13 cellular contexts compared by ENCODE assay signal in the genomic region with DNA sequence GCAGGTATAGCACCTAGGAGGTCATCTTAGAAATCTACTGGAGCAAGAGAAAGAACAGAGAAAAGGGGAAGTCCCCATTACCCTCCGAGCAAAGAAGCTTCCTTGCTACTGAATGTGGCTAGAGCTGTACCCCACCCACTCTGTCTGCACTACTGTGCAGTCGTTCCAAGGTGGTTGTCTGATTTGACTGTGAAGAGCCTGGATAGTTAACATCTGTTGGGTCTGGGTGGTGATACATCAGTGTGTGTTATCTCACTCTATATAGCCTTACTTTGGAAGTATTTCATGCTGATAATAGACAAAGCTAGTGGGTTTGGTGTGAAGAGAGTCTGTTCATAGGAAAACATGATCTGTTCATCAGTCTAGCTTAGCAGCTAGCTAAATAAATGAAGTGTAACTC. TPM values are rescaled to one million over a fixed set of nuclear protein-coding genes. Genes with fewer than 3 reads are reported as not detected.
DNase-seq lines count a peak whose midpoint lies in the region; ATAC-seq, FAIRE-seq and TF ChIP-seq lines count a peak whose summit lies in the region.
"Not testable (repeated sequence)": the region's sequence is repeated elsewhere in the genome, so short reads cannot be mapped to it uniquely, and the experiment has no call there.
"Had no signal": no experiment of that assay in that cellular context is flagged by ENCODE, and none has a peak within 500 bp of the region (broad histone marks: within the 10 kb centered on the region; RNA-seq: fewer than 3 reads in every experiment).

No MANE protein-coding gene starts in this region.

- BruUV-seq in endothelial cell of umbilical vein (replicated peaks; lab: Mats Ljungman, UMichigan): not testable (repeated sequence)

- not testable (repeated sequence) for H3K9ac ChIP-seq in OCI-LY1 (ENCODE audit: low read length); endothelial cell of umbilical vein (replicated peaks; ENCODE audit: extremely low read depth, insufficient read depth, low read length)

- H3K9me1 ChIP-seq in endothelial cell of umbilical vein (replicated peaks; ENCODE audit: control insufficient read depth, extremely low read depth, insufficient read depth, low read length): not testable (repeated sequence)

- intact Hi-C loops in endothelial cell of umbilical vein (cut with micrococcal nuclease): not testable (repeated sequence)

- H3K9me3 Mint-ChIP-seq in activated CD8-positive, alpha-beta T cell treated with anti-CD3 and anti-CD28 coated beads, Interleukin-2, amount 10 ng/mL, durations not matched to agents 7 days and 5 days (ENCODE audit: insufficient read depth); stimulated activated naive CD8-positive, alpha-beta T cell treated with anti-CD3 and anti-CD28 coated beads, Interleukin-15, amount 100 ng/mL, for 72 hours: not testable (repeated sequence)

- H3K27me3 ChIP-seq in OCI-LY1 (ENCODE audit: insufficient read depth, low read length); endothelial cell of umbilical vein (ENCODE audit: control insufficient read depth in 2 of 2, insufficient read depth in 2 of 2, low read length in 2 of 2): not testable (repeated sequence)

- not testable (repeated sequence) for H3F3A ChIP-seq in OCI-LY1 (ENCODE audit: insufficient read depth, low read length)

- H3K27me3 Mint-ChIP-seq in activated CD8-positive, alpha-beta T cell treated with anti-CD3 and anti-CD28 coated beads, Interleukin-2, amount 10 ng/mL, durations not matched to agents 7 days and 5 days (ENCODE audit: low read depth); stimulated activated naive CD8-positive, alpha-beta T cell treated with anti-CD3 and anti-CD28 coated beads, Interleukin-15, amount 100 ng/mL, for 72 hours: not testable (repeated sequence)

- H3K27ac Mint-ChIP-seq in activated CD8-positive, alpha-beta T cell treated with anti-CD3 and anti-CD28 coated beads, Interleukin-2, amount 10 ng/mL, durations not matched to agents 7 days and 5 days; stimulated activated naive CD8-positive, alpha-beta T cell treated with anti-CD3 and anti-CD28 coated beads, Interleukin-15, amount 100 ng/mL, for 72 hours: not testable (repeated sequence)

- H3K27ac ChIP-seq in OCI-LY1 (ENCODE audit: low read depth, low read length, poor library complexity, severe bottlenecking): peak overlapping the region; percentile 46
- H3K27ac ChIP-seq in endothelial cell of umbilical vein (ENCODE audit: insufficient read depth, low read depth, low read length): not testable (repeated sequence)

- H3K4me3 Mint-ChIP-seq in activated CD8-positive, alpha-beta T cell treated with anti-CD3 and anti-CD28 coated beads, Interleukin-2, amount 10 ng/mL, durations not matched to agents 7 days and 5 days; stimulated activated naive CD8-positive, alpha-beta T cell treated with anti-CD3 and anti-CD28 coated beads, Interleukin-15, amount 100 ng/mL, for 72 hours: not testable (repeated sequence)

- POLR2A ChIA-PET in activated CD8-positive, alpha-beta T cell treated with anti-CD3 and anti-CD28 coated beads, Interleukin-2, amount 10 ng/mL, durations not matched to agents 7 days and 5 days (lab: Charles Lee); endothelial cell of umbilical vein (lab: Charles Lee): not testable (repeated sequence)

- ATAC-seq in GM18498 (IDR thresholded peaks at IDR 0.05; ENCODE audit: unreplicated experiment) (peak; percentile 60), GM21360 (IDR thresholded peaks at IDR 0.05; ENCODE audit: unreplicated experiment) (peak; percentile 72), HG02610 (IDR thresholded peaks at IDR 0.05; ENCODE audit: unreplicated experiment) (peak; percentile 90), HG03066 (IDR thresholded peaks at IDR 0.05; ENCODE audit: low read depth, unreplicated experiment) (peak; percentile 68)
- ATAC-seq in activated CD8-positive, alpha-beta T cell treated with anti-CD3 and anti-CD28 coated beads, Interleukin-2, amount 10 ng/mL, durations not matched to agents 7 days and 5 days: peak; percentile 47
- ATAC-seq in stimulated activated naive CD8-positive, alpha-beta T cell treated with anti-CD3 and anti-CD28 coated beads, Interleukin-15, amount 100 ng/mL, for 72 hours: peak; percentile 96

- peaks cover 26% of the 10 kb centered on the region for H3K4me1 Mint-ChIP-seq in activated CD8-positive, alpha-beta T cell treated with anti-CD3 and anti-CD28 coated beads, Interleukin-2, amount 10 ng/mL, durations not matched to agents 7 days and 5 days (ENCODE audit: low read depth)
- peaks cover 39% of the 10 kb centered on the region for H3K4me1 Mint-ChIP-seq in stimulated activated naive CD8-positive, alpha-beta T cell treated with anti-CD3 and anti-CD28 coated beads, Interleukin-15, amount 100 ng/mL, for 72 hours

- H3K4me1 ChIP-seq in OCI-LY1 (ENCODE audit: insufficient read depth, low read length, severe bottlenecking): peaks cover 16% of the 10 kb centered on the region
- not testable (repeated sequence) for H3K4me1 ChIP-seq in endothelial cell of umbilical vein (ENCODE audit: control insufficient read depth, extremely low read depth, insufficient read depth, low read length)

- FAIRE-seq in endothelial cell of umbilical vein (lab: Jason Lieb, UNC): peak; percentile 63

- CTCF ChIA-PET in activated CD8-positive, alpha-beta T cell treated with anti-CD3 and anti-CD28 coated beads, Interleukin-2, amount 10 ng/mL, durations not matched to agents 7 days and 5 days (lab: Charles Lee): interaction anchor here (0.8 to 1.9 kb wide), 2 partner anchors 10 to 103 kb away, joined by 3 to 20 read pairs; no protein-coding TSS in a partner anchor
- CTCF ChIA-PET in endothelial cell of umbilical vein (lab: Charles Lee): interaction anchor here (1.0 kb wide), 1 partner anchor 9 kb away, joined by 6 read pairs; no protein-coding TSS in a partner anchor

- peaks cover 72% of the 10 kb centered on the region for H3K36me3 Mint-ChIP-seq in activated CD8-positive, alpha-beta T cell treated with anti-CD3 and anti-CD28 coated beads, Interleukin-2, amount 10 ng/mL, durations not matched to agents 7 days and 5 days (ENCODE audit: low read depth)

- H3K9me2 ChIP-seq in OCI-LY1 (ENCODE audit: low read depth, low read length): not testable (repeated sequence)

- H3K4me2 ChIP-seq in OCI-LY1 (ENCODE audit: low read length): peak overlapping the region; percentile 34; the same call in 1 of the 2 replicates
- H3K4me2 ChIP-seq in endothelial cell of umbilical vein (ENCODE audit: insufficient read depth, low read length): not testable (repeated sequence)

- TF ChIP-seq CTCF in OCI-LY1 (IDR thresholded peaks at IDR 0.05; ENCODE audit: low read length); endothelial cell of umbilical vein (IDR thresholded peaks at IDR 0.05; ENCODE audit: extremely low read depth in 1 of 2, insufficient read depth in 1 of 2, low read depth in 1 of 2, low read length in 2 of 2): not testable (repeated sequence)

- not testable (repeated sequence) for TF ChIP-seq POLR2A in endothelial cell of umbilical vein (IDR thresholded peaks at IDR 0.05; ENCODE audit: low read depth, low read length)

- not testable (repeated sequence) for H3K79me2 ChIP-seq in OCI-LY1 (ENCODE audit: insufficient read depth, low read length)
- peaks cover 23% of the 10 kb centered on the region for H3K79me2 ChIP-seq in endothelial cell of umbilical vein (ENCODE audit: control insufficient read depth, insufficient read depth, low read length)

- DNase-seq in activated CD8-positive, alpha-beta T cell treated with anti-CD3 and anti-CD28 coated beads, Interleukin-2, amount 10 ng/mL, durations not matched to agents 7 days and 5 days; endothelial cell of umbilical vein (ENCODE audit: low read depth, low spot score); stimulated activated naive CD8-positive, alpha-beta T cell treated with anti-CD3 and anti-CD28 coated beads, Interleukin-15, amount 100 ng/mL, for 72 hours: not testable (repeated sequence)

- not testable (repeated sequence) for H2AFZ ChIP-seq in OCI-LY1 (ENCODE audit: low read length); endothelial cell of umbilical vein (ENCODE audit: low read depth, low read length)

- H4K20me1 ChIP-seq in OCI-LY1 (ENCODE audit: insufficient read depth, low read length); endothelial cell of umbilical vein (replicated peaks; ENCODE audit: control insufficient read depth, extremely low read depth, insufficient read depth, low read length): not testable (repeated sequence)

- H3K9me3 ChIP-seq in OCI-LY1 (ENCODE audit: low read length); endothelial cell of umbilical vein (replicated peaks; ENCODE audit: control insufficient read depth, insufficient read depth, low read length): not testable (repeated sequence)

- dilution Hi-C loops in endothelial cell of umbilical vein (cut with MboI; ENCODE audit: extremely low pct_ligation_motif_present, low sequenced_read_pairs): not testable (repeated sequence)

- H3K4me3 ChIP-seq in OCI-LY1 (ENCODE audit: low read depth, low read length, poor library complexity, severe bottlenecking); endothelial cell of umbilical vein (replicated peaks in 1 of 3; ENCODE audit: insufficient read depth in 1 of 3, low read depth in 1 of 3, low read length in 3 of 3): not testable (repeated sequence)

- H3K36me3 ChIP-seq in OCI-LY1 (ENCODE audit: insufficient read depth, low read length): peaks cover 68% of the 10 kb centered on the region
- peaks cover under 1 to 17% of the 10 kb centered on the region in 2 experiments for H3K36me3 ChIP-seq in endothelial cell of umbilical vein (ENCODE audit: control insufficient read depth in 2 of 2, extremely low read depth in 1 of 2, insufficient read depth in 2 of 2, low read length in 2 of 2)

RNA-seq across cellular contexts. Expression of a gene that starts 23.8 kb away (rescaled TPM):
- total RNA-seq in activated CD8-positive, alpha-beta T cell treated with anti-CD3 and anti-CD28 coated beads, Interleukin-2, amount 10 ng/mL, durations not matched to agents 7 days and 5 days: not detected
- not detected in 2 replicates for total RNA-seq in endothelial cell of umbilical vein
- polyA plus RNA-seq in endothelial cell of umbilical vein: not detected in 2 replicates
- polyA plus RNA-seq in endothelial cell of umbilical vein (2011; cell fraction: cytosol; rRNA removed): not detected in 2 replicates
- not detected in 2 replicates for polyA plus RNA-seq in endothelial cell of umbilical vein (2011; cell fraction: nucleus; rRNA removed)
- polyA plus RNA-seq in endothelial cell of umbilical vein (2012): not detected in 2 replicates
- polyA minus RNA-seq in endothelial cell of umbilical vein: not detected in 2 replicates
- not detected for polyA minus RNA-seq in endothelial cell of umbilical vein (2011; cell fraction: cytosol; rRNA and poly(A)+ RNA removed)
- not detected in 2 replicates for polyA minus RNA-seq in endothelial cell of umbilical vein (2011; cell fraction: nucleus; rRNA and poly(A)+ RNA removed)
- total RNA-seq: fibroblast of villous mesenchyme, left ventricle myocardium superior, mononuclear cell, SJCRH30, uterus had no signal
